Comparison of ENCODE assay signal across 8 cellular contexts in the genomic region with DNA sequence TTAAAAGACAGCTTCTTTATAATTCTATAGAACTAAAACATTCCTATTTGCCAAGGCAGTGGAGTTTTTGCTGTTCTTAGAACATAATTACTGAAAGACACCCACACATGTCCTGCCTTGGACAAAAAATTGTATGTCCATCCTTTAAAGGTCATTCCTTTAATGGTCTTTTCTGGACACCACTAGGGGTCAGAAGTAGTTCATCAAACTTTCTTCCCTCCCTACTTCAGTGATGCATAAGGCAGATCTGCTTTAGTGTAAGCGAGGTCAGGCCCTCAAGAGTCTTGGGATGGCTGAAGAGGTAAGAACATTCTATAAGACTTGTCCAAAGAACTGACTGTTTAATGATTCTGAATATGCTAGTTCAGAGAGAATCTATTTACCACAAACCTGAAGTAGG.
A peak's percentile ranks its signal among the peaks of the same experiment; 100 is the strongest.
DNase-seq lines count a peak whose midpoint lies in the region; ATAC-seq and TF ChIP-seq lines count a peak whose summit lies in the region.

No MANE protein-coding gene starts in this region.

- ATAC-seq in GM18870 (IDR thresholded peaks at IDR 0.05; ENCODE audit: unreplicated experiment) (peak; percentile 67), HG03196 (IDR thresholded peaks at IDR 0.05; ENCODE audit: unreplicated experiment) (no peak)

- DNase-seq in AG20443 (ENCODE audit: low spot score): peak; percentile 77
- peak; percentile 45 for DNase-seq in HS-5 (ENCODE audit: low read depth)
- peak; percentile 25 for DNase-seq in kidney glomerular epithelial cell (lab: John Stamatoyannopoulos, UW)
- DNase-seq in NCI-H1436 treated with DMSO at 0.1 percent for 48 hours (lab: John Stamatoyannopoulos, UW): no peak
- DNase-seq in T1000 (lab: John Stamatoyannopoulos, UW): no peak

- TF ChIP-seq CTCF in VCaP (conservative IDR thresholded peaks at IDR 0.05): peak; percentile 69

- no peak overlapping the region for H3K27ac ChIP-seq in VCaP

Comparison
In these comparisons a context has a peak if more than half of its experiments do, and no peak if none do; other contexts are left out.
1. DNase-seq: peak in AG20443 (single experiment), HS-5 (single experiment) and kidney glomerular epithelial cell (single experiment); none in NCI-H1436 treated with DMSO at 0.1 percent for 48 hours (single experiment) and T1000 (single experiment).